In the genomic region with DNA sequence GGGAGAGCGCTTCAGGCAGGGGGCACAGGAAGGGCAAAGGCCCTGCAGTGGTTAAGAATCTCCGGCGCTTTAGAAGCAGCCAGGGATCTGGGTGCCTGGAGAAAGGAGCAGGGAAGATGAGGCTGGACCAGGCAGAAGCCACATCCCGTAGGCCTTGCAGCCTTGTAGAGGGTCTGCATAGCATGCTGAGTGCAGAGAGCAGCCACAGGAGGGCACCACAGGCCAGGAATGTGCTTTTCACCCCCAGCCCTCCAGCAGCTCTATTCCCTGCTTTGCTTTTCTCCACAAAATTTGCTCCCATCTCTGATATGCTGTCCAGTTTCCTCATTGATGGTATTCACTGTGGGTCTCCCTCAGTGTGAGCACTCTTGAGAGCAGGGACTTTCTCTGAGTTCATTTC, we compare ENCODE assay signal across 10 cellular contexts. TPM values are rescaled to one million over a fixed set of nuclear protein-coding genes. Genes with fewer than 3 reads are reported as not detected.
DNase-seq lines count a peak whose midpoint lies in the region; ATAC-seq and TF ChIP-seq lines count a peak whose summit lies in the region.
"Had no signal": no experiment of that assay in that cellular context is flagged by ENCODE, and none has a peak within 500 bp of the region (broad histone marks: within the 10 kb centered on the region; RNA-seq: fewer than 3 reads in every experiment).

No MANE protein-coding gene starts in this region.

- H3K27me3 ChIP-seq in PC-3 (ENCODE audit: low read length), result no peaks in the 10 kb centered on the region

- H3K4me3 ChIP-seq in PC-3 (ENCODE audit: low read length), result no peak overlapping the region
- H3K4me3 ChIP-seq: skin epidermis had no signal

- no peak overlapping the region for H3K4me3 Mint-ChIP-seq in type B pancreatic cell
- H3K4me3 Mint-ChIP-seq: CD4-positive, alpha-beta memory T cell had no signal

- H3K79me2 ChIP-seq in PC-3 (ENCODE audit: low read length), result peaks cover 30% of the 10 kb centered on the region

- no peak overlapping the region for H3K27ac Mint-ChIP-seq in type B pancreatic cell

- H3K4me1 Mint-ChIP-seq in type B pancreatic cell (ENCODE audit: unreplicated experiment), result peaks cover 5% of the 10 kb centered on the region

- H3K36me3 Mint-ChIP-seq in type B pancreatic cell, result no peaks in the 10 kb centered on the region
- H3K36me3 Mint-ChIP-seq: CD4-positive, alpha-beta memory T cell had no signal

- H3F3A ChIP-seq in PC-3 (ENCODE audit: low read length, unreplicated experiment), result no peaks in the 10 kb centered on the region

- H3K27ac ChIP-seq in PC-3 (ENCODE audit: low read length), result no peak overlapping the region
- peak overlapping the region; percentile 53 for H3K27ac ChIP-seq in caudate nucleus (ENCODE audit: low read depth, low read length)
- H3K27ac ChIP-seq: skin epidermis had no signal

- peaks cover 6% of the 10 kb centered on the region for H3K4me1 ChIP-seq in PC-3 (ENCODE audit: insufficient read depth, low read length)

- H3K9ac ChIP-seq in PC-3 (ENCODE audit: low read length), result no peak overlapping the region

- H3K9me3 Mint-ChIP-seq in type B pancreatic cell, result no peaks in the 10 kb centered on the region

- H2AFZ ChIP-seq in PC-3 (ENCODE audit: low read length), result no peak overlapping the region

- DNase-seq in NCI-H2171 treated with DMSO at 0.1 percent for 48 hours (lab: John Stamatoyannopoulos, UW) (peak; percentile 4), NCI-H2171 (lab: John Stamatoyannopoulos, UW) (no peak), PC-3 (peak; percentile 42), caudate nucleus (lab: John Stamatoyannopoulos, UW) (peak in 59 of 61 donors; percentile 4 to 79 (median 57)), left colon (peak in 1 of 2 donors; percentile 43), type B pancreatic cell (ENCODE audit: extremely low spot score, unreplicated experiment) (no peak), NCI-H1417 treated with DMSO at 0.1 percent for 48 hours (lab: John Stamatoyannopoulos, UW) (no peak)

- no peaks in the 10 kb centered on the region for H3K9me3 ChIP-seq in PC-3 (ENCODE audit: low read length)

- no peak overlapping the region for H3K4me2 ChIP-seq in PC-3 (ENCODE audit: low read length)

- TF ChIP-seq CTCF in PC-3 (conservative IDR thresholded peaks at IDR 0.05; ENCODE audit: low read depth, low read length) (peak; percentile 60), type B pancreatic cell (conservative IDR thresholded peaks at IDR 0.05) (peak; percentile 63)

- BruUV-seq in PC-3 (replicated peaks; lab: Mats Ljungman, UMichigan), result no TSS peak

- ATAC-seq in PC-3 (peak; percentile 65), left colon (peak; percentile 80), HG03378 (IDR thresholded peaks at IDR 0.05; ENCODE audit: unreplicated experiment) (no peak)

- POLR2A ChIA-PET in PC-3 (lab: Charles Lee; ENCODE audit: unreplicated experiment), result no interaction called here

- H3K27me3 Mint-ChIP-seq in type B pancreatic cell, result no peaks in the 10 kb centered on the region
- H3K27me3 Mint-ChIP-seq: CD4-positive, alpha-beta memory T cell had no signal

- CTCF ChIA-PET in PC-3 (lab: Charles Lee), result no interaction called here

- H3K36me3 ChIP-seq in PC-3 (ENCODE audit: low read depth, low read length), result peaks cover 11% of the 10 kb centered on the region; the same call in 1 of the 2 replicates

- intact Hi-C loops in PC-3 (cut with micrococcal nuclease), result loop anchor here (2.0 kb wide), 1 partner anchor 52 kb away; no protein-coding TSS in a partner anchor
- intact Hi-C loops in left colon (cut with DNase I, micrococcal nuclease), result no loop called here

- no peaks in the 10 kb centered on the region for H4K20me1 ChIP-seq in PC-3 (ENCODE audit: low read length)

- no peaks in the 10 kb centered on the region for H3K9me2 ChIP-seq in PC-3 (replicated peaks; ENCODE audit: low read length)

RNA-seq across cellular contexts. Expression of a gene that starts 5.7 kb away (rescaled TPM):
- 13.3 and 13.9 TPM in 2 replicates for total RNA-seq in PC-3 (2014; rRNA removed)
- 1 to 10 TPM in 1 of 2 donors, under 1 TPM in 1; 0.84 to 4.5 TPM for total RNA-seq in left colon
- total RNA-seq in type B pancreatic cell (ENCODE audit: low replicate concordance), result 3.3 and 12.5 TPM in 2 replicates

RNA-seq across cellular contexts. Expression of a gene that starts 6.3 kb away (rescaled TPM):
- total RNA-seq in PC-3 (2014; rRNA removed) (0.95 and 2.1 TPM in 2 replicates), left colon (1 to 10 TPM; 3.6 to 4.5 TPM), type B pancreatic cell (ENCODE audit: low replicate concordance) (4.9 and 6.4 TPM in 2 replicates)

RNA-seq across cellular contexts. Expression of a gene that starts 27.8 kb away (rescaled TPM):
- total RNA-seq in PC-3 (2014; rRNA removed) (0.07 TPM in 1 of 2 replicates, not detected in the other), left colon (10 to 100 TPM in 1 of 2 donors, 1 to 10 TPM in 1; 3.1 to 10.6 TPM), type B pancreatic cell (ENCODE audit: low replicate concordance) (5.6 and 51.1 TPM in 2 replicates)

RNA-seq across cellular contexts. Expression of a gene that starts 46.4 kb away (rescaled TPM):
- total RNA-seq in PC-3 (2014; rRNA removed), result 38.4 and 39.3 TPM in 2 replicates
- total RNA-seq in left colon, result 10 to 100 TPM; 15.3 to 22.1 TPM
- 17.8 and 24.8 TPM in 2 replicates for total RNA-seq in type B pancreatic cell (ENCODE audit: low replicate concordance)

RNA-seq across cellular contexts. Expression of a gene that starts 50.5 kb away (rescaled TPM):
- total RNA-seq in PC-3 (2014; rRNA removed) (not detected in 2 replicates), left colon (not detected), type B pancreatic cell (ENCODE audit: low replicate concordance) (not detected in 2 replicates)
- total RNA-seq: CD4-positive, alpha-beta memory T cell had no signal

Comparison
In these comparisons a context has a peak if more than half of its experiments do, and no peak if none do; other contexts are left out.
1. DNase-seq: peak in NCI-H2171 treated with DMSO at 0.1 percent for 48 hours (single experiment), PC-3 (single experiment) and caudate nucleus (59 of 61); none in NCI-H2171 (single experiment), type B pancreatic cell (single experiment) and NCI-H1417 treated with DMSO at 0.1 percent for 48 hours (single experiment).